In the genomic region with DNA sequence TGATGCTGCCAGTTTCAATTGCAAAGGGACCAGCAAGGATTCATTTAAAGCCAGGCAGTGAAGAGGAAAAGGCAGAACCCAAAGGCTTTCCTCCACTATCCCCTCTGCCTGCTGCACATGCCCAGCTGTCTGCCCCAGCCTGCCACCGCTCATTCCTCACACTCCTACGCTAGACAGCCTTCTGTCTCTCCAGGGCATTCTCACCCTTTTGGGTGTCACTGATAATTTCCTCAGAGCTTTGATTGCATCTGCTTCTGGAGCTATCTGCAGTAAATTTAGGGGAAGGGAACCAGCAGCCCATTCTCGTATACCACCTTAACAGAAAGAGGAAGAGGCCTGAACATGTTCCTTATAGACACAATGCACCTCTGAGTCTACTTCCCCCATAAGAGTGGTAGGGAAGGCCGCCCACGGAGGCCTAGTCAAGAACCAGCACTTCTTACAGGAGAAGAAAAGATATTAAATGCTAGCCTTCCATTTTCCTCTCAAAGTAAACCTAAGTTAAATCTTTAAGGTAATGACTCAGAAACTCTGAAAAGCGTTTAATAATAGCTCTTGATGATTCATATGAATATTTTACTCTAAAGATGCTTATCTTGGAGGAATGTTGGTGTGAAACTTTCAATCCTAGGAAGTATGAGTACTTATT, we compare ENCODE assay signal across 13 cellular contexts. TPM values are rescaled to one million over a fixed set of nuclear protein-coding genes. Genes with fewer than 3 reads are reported as not detected.
DNase-seq lines count a peak whose midpoint lies in the region; ATAC-seq, FAIRE-seq and TF ChIP-seq lines count a peak whose summit lies in the region.
"Had no signal": no experiment of that assay in that cellular context is flagged by ENCODE, and none has a peak within 500 bp of the region (broad histone marks: within the 10 kb centered on the region; RNA-seq: fewer than 3 reads in every experiment).

No MANE protein-coding gene starts in this region.

- no peak for FAIRE-seq in HTR-8/SVneo (lab: Jason Lieb, UNC)
- FAIRE-seq: A204.1 had no signal

- H3K27ac ChIP-seq in thoracic aorta = peak overlapping the region; percentile 72 to 74
- H3K27ac ChIP-seq: VCaP had no signal

- H3K4me1 ChIP-seq in thoracic aorta (ENCODE audit: control insufficient read depth in 1 of 2, low read depth in 2 of 2) = peaks cover 11 to 22% of the 10 kb centered on the region in 2 donors

- ATAC-seq in thoracic aorta (ENCODE audit: insufficient number of reproducible peaks, low FRiP score, low read depth) = peak; percentile 42
- ATAC-seq: left ventricle myocardium superior had no signal

- DNase-seq in SIG-M5 treated with dmso at 0.1 percent for 504 hours (lab: John Stamatoyannopoulos, UW; ENCODE audit: unreplicated experiment) (peak; percentile 36), SIG-M5 (lab: John Stamatoyannopoulos, UW) (no peak), UCSD-AML1 (lab: John Stamatoyannopoulos, UW; ENCODE audit: unreplicated experiment) (peak; percentile 47), head of caudate nucleus (peak; percentile 29 to 89 (median 67)), thoracic aorta (ENCODE audit: low spot score) (no peak), GM20000 (ENCODE audit: low spot score) (no peak), HTR-8/SVneo (ENCODE audit: insufficient read length, low spot score) (no peak)
- DNase-seq in stimulated activated CD4-positive, alpha-beta T cell treated with anti-CD3 and anti-CD28 coated beads, Interleukin-12 subunit alpha, Interleukin-12 subunit beta, amount 100 ng/mL, for 4 hours = no peak
- DNase-seq: activated naive CD4-positive, alpha-beta T cell treated with Interleukin-2 at 50 U/mL for 16 hours; left ventricle myocardium superior; NCI-H510A treated with DMSO at 0.1 percent for 48 hours had no signal

- no peaks in the 10 kb centered on the region for H3K9me3 ChIP-seq in thoracic aorta

- H3K4me3 ChIP-seq in thoracic aorta = peak overlapping the region; percentile 12

- H3K36me3 ChIP-seq in thoracic aorta = no peaks in the 10 kb centered on the region

- no peaks in the 10 kb centered on the region for H3K27me3 ChIP-seq in thoracic aorta (replicated peaks; ENCODE audit: insufficient read depth)

- TF ChIP-seq CTCF in thoracic aorta (IDR thresholded peaks at IDR 0.05) = no peak
- no peak for TF ChIP-seq CTCF in GM20000 (IDR thresholded peaks at IDR 0.05; ENCODE audit: extremely low read depth, missing control alignments)

- intact Hi-C loops in head of caudate nucleus (cut with DNase I) = no loop called here

RNA-seq across cellular contexts. Expression of a gene that starts 20.9 kb away (rescaled TPM):
- total RNA-seq in thoracic aorta = 10 to 100 TPM; 21.7 to 41.2 TPM

Comparison
In these comparisons a context has a peak if more than half of its experiments do, and no peak if none do; other contexts are left out.
1. DNase-seq: peak in SIG-M5 treated with dmso at 0.1 percent for 504 hours (single experiment), UCSD-AML1 (single experiment) and head of caudate nucleus (42 of 42); none in SIG-M5 (single experiment), thoracic aorta (single experiment), GM20000 (single experiment), stimulated activated CD4-positive, alpha-beta T cell treated with anti-CD3 and anti-CD28 coated beads, Interleukin-12 subunit alpha, Interleukin-12 subunit beta, amount 100 ng/mL, for 4 hours (single experiment) and HTR-8/SVneo (single experiment).